Comparison of ENCODE assay signal across 1 cellular context in genomic region chr11:65378928-65379638, GRCh38.
TF ChIP-seq lines count a peak whose summit lies in the region.

No MANE protein-coding gene starts in this region.

TF ChIP-seq in HepG2, 621 proteins besides CTCF, POLR2A, EP300 and RAD21:
- no peak for TF ChIP-seq ARNT2 (CRISPR knock-in tag; IDR thresholded peaks at IDR 0.05; ENCODE audit: low read depth)
- TF ChIP-seq ZFP37 (CRISPR knock-in tag; IDR thresholded peaks at IDR 0.05; ENCODE audit: borderline replicate concordance) = no peak
- no peak for TF ChIP-seq ZNF790 (CRISPR knock-in tag; IDR thresholded peaks at IDR 0.05; ENCODE audit: borderline replicate concordance)
- no peak for TF ChIP-seq ZUFSP (CRISPR knock-in tag; IDR thresholded peaks at IDR 0.05; ENCODE audit: borderline replicate concordance)
- TF ChIP-seq HNRNPL (IDR thresholded peaks at IDR 0.05; ENCODE audit: low read depth, low read length) = peak; percentile 65; the same call in 1 of the 2 replicates
- TF ChIP-seq ASH2L (IDR thresholded peaks at IDR 0.05; ENCODE audit: insufficient read length, low read depth, low read length) = no peak
- no peak for TF ChIP-seq ZNF451 (CRISPR knock-in tag; IDR thresholded peaks at IDR 0.05)
- TF ChIP-seq MBD4 (IDR thresholded peaks at IDR 0.05; ENCODE audit: borderline replicate concordance, low read length) = no peak
- TF ChIP-seq ZNF703 (CRISPR knock-in tag; IDR thresholded peaks at IDR 0.05; ENCODE audit: borderline replicate concordance) = no peak
- no peak for TF ChIP-seq BATF2 (CRISPR knock-in tag; IDR thresholded peaks at IDR 0.05)
- TF ChIP-seq SMC3 (IDR thresholded peaks at IDR 0.05; ENCODE audit: low read length) = no peak
- no peak for TF ChIP-seq EED (CRISPR knock-in tag; IDR thresholded peaks at IDR 0.05)
- TF ChIP-seq XRCC5 (optimal IDR thresholded peaks at IDR 0.05; ENCODE audit: low read length) = peak; percentile 1
- TF ChIP-seq FLYWCH1 (CRISPR knock-in tag; IDR thresholded peaks at IDR 0.05) = no peak
- TF ChIP-seq U2AF2 (IDR thresholded peaks at IDR 0.05; ENCODE audit: low read depth, low read length) = no peak
- no peak for TF ChIP-seq MBNL3 (CRISPR knock-in tag; conservative IDR thresholded peaks at IDR 0.05)
- TF ChIP-seq ZSCAN9 (CRISPR knock-in tag; IDR thresholded peaks at IDR 0.05; ENCODE audit: borderline replicate concordance) = no peak
TF ChIP-seq in HepG2: peak in this region for 2.
